19 cellular contexts compared by ENCODE assay signal in the genomic region with DNA sequence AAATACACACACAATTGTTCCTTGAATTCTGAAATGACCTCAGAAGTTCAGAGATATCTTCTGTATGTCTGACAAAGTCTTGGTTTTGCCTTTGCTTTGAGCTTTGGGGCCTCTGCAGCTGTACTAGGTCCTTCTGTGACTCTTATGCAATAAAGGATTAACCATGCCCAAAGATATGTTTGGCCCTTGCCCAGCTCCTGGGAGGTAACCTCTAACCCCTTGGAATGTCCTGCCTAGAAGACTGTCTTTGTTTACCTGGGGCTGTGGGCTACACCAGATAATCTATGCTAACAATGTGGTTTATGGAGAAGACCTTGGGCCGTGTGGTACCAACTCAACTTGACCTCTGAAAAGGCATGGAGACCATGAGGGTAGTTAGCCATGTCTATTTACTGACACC.
"Had no signal": no experiment of that assay in that cellular context is flagged by ENCODE, and none has a peak within 500 bp of the region (broad histone marks: within the 10 kb centered on the region; RNA-seq: fewer than 3 reads in every experiment).

No MANE protein-coding gene starts in this region.

- DNase-seq: central memory CD4-positive, alpha-beta T cell; colonic mucosa; effector memory CD4-positive, alpha-beta T cell; gastrocnemius medialis; heart left ventricle; kidney; left ventricle myocardium superior; lower lobe of right lung; naive thymus-derived CD8-positive, alpha-beta T cell; nephron progenitor cell; right cardiac atrium; small intestine; stimulated activated CD4-positive, alpha-beta T cell treated with anti-CD3 and anti-CD28 coated beads, Interleukin-12 subunit alpha, Interleukin-12 subunit beta, amount 100 ng/mL, for 4 hours; stimulated activated CD4-positive, alpha-beta T cell treated with anti-CD3 and anti-CD28 coated beads, Interleukin-1b, Interleukin-23, amount 100 ng/mL, for 48 hours; stimulated activated CD4-positive, alpha-beta T cell treated with anti-CD3 and anti-CD28 coated beads, Interleukin-4, amount 100 ng/mL, for 1 hour; stimulated activated naive CD4-positive, alpha-beta T cell treated with Interleukin-2 at 50 U/mL for 16 hours; stomach; testis; tibial artery had no signal

- ATAC-seq: gastrocnemius medialis; lower lobe of right lung; naive thymus-derived CD8-positive, alpha-beta T cell; right cardiac atrium had no signal
